1 cellular context compared by ENCODE assay signal in genomic region chr4:6732441-6733357, GRCh38.
A peak's percentile ranks its signal among the peaks of the same experiment; 100 is the strongest.
TF ChIP-seq lines count a peak whose summit lies in the region.

No MANE protein-coding gene starts in this region.

TF ChIP-seq in K562, 482 proteins besides CTCF, POLR2A, EP300 and RAD21 (continued from another document and continues in another):
- TF ChIP-seq MGA (IDR thresholded peaks at IDR 0.05), result peak; percentile 87
- no peak for TF ChIP-seq ZNF408 (CRISPR knock-in tag; IDR thresholded peaks at IDR 0.05; ENCODE audit: low read depth)
- no peak for TF ChIP-seq RBM25 (IDR thresholded peaks at IDR 0.05; ENCODE audit: low read depth, low read length, severe bottlenecking)
- peak; percentile 85 for TF ChIP-seq ARID1B (IDR thresholded peaks at IDR 0.05)
- TF ChIP-seq NFIC (IDR thresholded peaks at IDR 0.05), result peak; percentile 69
- no peak for TF ChIP-seq SAFB2 (IDR thresholded peaks at IDR 0.05; ENCODE audit: borderline replicate concordance, low read depth, low read length, severe bottlenecking)
- TF ChIP-seq EZH2 (IDR thresholded peaks at IDR 0.05; ENCODE audit: borderline replicate concordance, low read depth, low read length), result no peak
- peak; percentile 99 for TF ChIP-seq ZNF592 (IDR thresholded peaks at IDR 0.05)
- TF ChIP-seq ETS1 (conservative IDR thresholded peaks at IDR 0.05; ENCODE audit: control insufficient read depth, low read depth, low read length), result peak; percentile 61; the same call in 1 of the 2 replicates
- TF ChIP-seq CTCFL (IDR thresholded peaks at IDR 0.05; ENCODE audit: borderline replicate concordance, insufficient read depth, low read depth, low read length, poor library complexity, severe bottlenecking), result no peak
- TF ChIP-seq GATAD2A (IDR thresholded peaks at IDR 0.05), result peak; percentile 28; the same call in 1 of the 2 replicates
- no peak for TF ChIP-seq STAT6 (CRISPR knock-in tag; IDR thresholded peaks at IDR 0.05)
- TF ChIP-seq ZBTB26 (CRISPR knock-in tag; IDR thresholded peaks at IDR 0.05), result no peak
- TF ChIP-seq ASH1L (IDR thresholded peaks at IDR 0.05; ENCODE audit: borderline replicate concordance, low read depth, partially characterized antibody), result no peak
- no peak for TF ChIP-seq CUX1 (CRISPR knock-in tag; IDR thresholded peaks at IDR 0.05)
- no peak for TF ChIP-seq PTBP1 (IDR thresholded peaks at IDR 0.05; ENCODE audit: low read depth, low read length)
